In genomic region chr1:206738370-206739366, GRCh38 we compare ENCODE assay signal across 8 cellular contexts. TPM values are rescaled to one million over a fixed set of nuclear protein-coding genes. Genes with fewer than 3 reads are reported as not detected.
DNase-seq lines count a peak whose midpoint lies in the region; ATAC-seq and TF ChIP-seq lines count a peak whose summit lies in the region.

No MANE protein-coding gene starts in this region.

- ATAC-seq in heart right ventricle (no peak), Right ventricle myocardium superior (ENCODE audit: poor library complexity) (no peak), memory B cell (ENCODE audit: low read depth) (no peak), HG03571 (IDR thresholded peaks at IDR 0.05; ENCODE audit: unreplicated experiment) (no peak)

- H3K27me3 ChIP-seq in heart right ventricle = no peaks in the 10 kb centered on the region
- no peaks in the 10 kb centered on the region for H3K27me3 ChIP-seq in sigmoid colon

- H3K4me3 Mint-ChIP-seq in activated CD4-positive, alpha-beta memory T cell treated with anti-CD3 and anti-CD28 coated beads for 36 hours = no peak overlapping the region
- H3K4me3 Mint-ChIP-seq in memory B cell = no peak overlapping the region

- TF ChIP-seq POLR2A in sigmoid colon (IDR thresholded peaks at IDR 0.05) = no peak

- POLR2A ChIA-PET in activated CD4-positive, alpha-beta memory T cell treated with anti-CD3 and anti-CD28 coated beads for 36 hours (lab: Charles Lee) = interaction anchor here (1.0 to 2.9 kb wide), 14 partner anchors 28 to 583 kb away, joined by 3 to 30 read pairs (median 4); partner anchors contain the start of gene CD55

- H3K36me3 ChIP-seq in heart right ventricle (peaks cover 0 to 37% (median 3%) of the 10 kb centered on the region in 9 donors), sigmoid colon (peaks cover 3 to 13% (median 5%) of the 10 kb centered on the region in 4 donors)

- peak overlapping the region; percentile 64 for H3K27ac Mint-ChIP-seq in activated CD4-positive, alpha-beta memory T cell treated with anti-CD3 and anti-CD28 coated beads for 36 hours
- H3K27ac Mint-ChIP-seq in memory B cell = peak overlapping the region; percentile 72

- intact Hi-C loops in heart right ventricle (cut with DNase I) = loop anchor here in 7 of 10 donors (5.0 to 10.0 kb wide), 6 partner anchors 66 to 179 kb away; partner anchors contain the start of gene DYRK3 (in 2 of the 7)
- intact Hi-C loops in Right ventricle myocardium superior (cut with DNase I) = loop anchor here (5.0 kb wide), 1 partner anchor 174 kb away; no protein-coding TSS in a partner anchor
- intact Hi-C loops in activated CD4-positive, alpha-beta memory T cell treated with anti-CD3 and anti-CD28 coated beads for 36 hours (cut with micrococcal nuclease) = loop anchor here (1.0 kb wide), 5 partner anchors 19 to 65 kb away; no protein-coding TSS in a partner anchor
- intact Hi-C loops in sigmoid colon (cut with DNase I) = no loop called here

- TF ChIP-seq CTCF in heart right ventricle (IDR thresholded peaks at IDR 0.05) = peak in 5 of 9 donors; percentile 9 to 35 (median 11)
- TF ChIP-seq CTCF in sigmoid colon (IDR thresholded peaks at IDR 0.05) = no peak

- H3K36me3 Mint-ChIP-seq in activated CD4-positive, alpha-beta memory T cell treated with anti-CD3 and anti-CD28 coated beads for 36 hours = peaks cover 14% of the 10 kb centered on the region
- no peaks in the 10 kb centered on the region for H3K36me3 Mint-ChIP-seq in memory B cell

- H3K4me3 ChIP-seq in heart right ventricle = no peak overlapping the region
- no peak overlapping the region for H3K4me3 ChIP-seq in sigmoid colon

- TF ChIP-seq EP300 in sigmoid colon (IDR thresholded peaks at IDR 0.05) = no peak

- peaks cover 93% of the 10 kb centered on the region for H3K4me1 Mint-ChIP-seq in activated CD4-positive, alpha-beta memory T cell treated with anti-CD3 and anti-CD28 coated beads for 36 hours (ENCODE audit: low read depth)
- peaks cover 56% of the 10 kb centered on the region for H3K4me1 Mint-ChIP-seq in memory B cell

- 59 to 64% methylated on average over 3 of the region's 3 CpGs for WGBS in heart right ventricle, 2 donors
- 49 to 57% methylated on average over 3 of the region's 3 CpGs for WGBS in sigmoid colon, 2 donors

- DNase-seq in heart right ventricle (no peak), Right ventricle myocardium superior (no peak), HT-29 (ENCODE audit: low spot score) (peak; percentile 31), memory B cell (ENCODE audit: low spot score in 2 of 2) (no peak), sigmoid colon (no peak), NCI-H510A treated with DMSO at 0.1 percent for 48 hours (lab: John Stamatoyannopoulos, UW) (no peak)
- no peak for DNase-seq in activated CD4-positive, alpha-beta memory T cell treated with anti-CD3 and anti-CD28 coated beads for 36 hours

- no peaks in the 10 kb centered on the region for H3K9me3 Mint-ChIP-seq in activated CD4-positive, alpha-beta memory T cell treated with anti-CD3 and anti-CD28 coated beads for 36 hours
- no peaks in the 10 kb centered on the region for H3K9me3 Mint-ChIP-seq in memory B cell

- H3K27ac ChIP-seq in heart right ventricle (peak overlapping the region in 6 of 10 donors; percentile 47 to 73 (median 70)), sigmoid colon (no peak overlapping the region)

- H3K4me1 ChIP-seq in heart right ventricle = peaks cover 10 to 64% (median 44%) of the 10 kb centered on the region in 9 donors
- H3K4me1 ChIP-seq in sigmoid colon = peaks cover 0 to 26% (median 17%) of the 10 kb centered on the region in 4 donors

- H3K9me3 ChIP-seq in heart right ventricle (no peaks in the 10 kb centered on the region), sigmoid colon (no peaks in the 10 kb centered on the region)

- CTCF ChIA-PET in activated CD4-positive, alpha-beta memory T cell treated with anti-CD3 and anti-CD28 coated beads for 36 hours (lab: Charles Lee) = interaction anchor here (0.7 to 9.3 kb wide), 22 partner anchors 12 to 184 kb away, joined by 3 to 315 read pairs (median 8); partner anchors contain the start of genes IL10 and IL19

- no peaks in the 10 kb centered on the region for H3K27me3 Mint-ChIP-seq in activated CD4-positive, alpha-beta memory T cell treated with anti-CD3 and anti-CD28 coated beads for 36 hours
- no peaks in the 10 kb centered on the region for H3K27me3 Mint-ChIP-seq in memory B cell

RNA-seq across cellular contexts. Expression of gene IL19, which starts 31.9 kb away (rescaled TPM):
- total RNA-seq in heart right ventricle (not detected), Right ventricle myocardium superior (not detected), sigmoid colon (not detected)
- polyA plus RNA-seq in heart right ventricle (not detected), sigmoid colon (under 1 TPM in 1 of 3 donors, not detected in 2; 0.10 TPM)
- total RNA-seq in HT-29 (2014; rRNA removed; shearing (Covaris generic)) = not detected in 2 replicates
- under 1 TPM in 1 of 2 experiments, not detected in 1; 0.21 TPM for total RNA-seq in activated CD4-positive, alpha-beta memory T cell treated with anti-CD3 and anti-CD28 coated beads for 36 hours

RNA-seq across cellular contexts. Expression of gene IL10, which starts 33.6 kb away (rescaled TPM):
- 1 to 10 TPM in 3 of 10 donors, under 1 TPM in 5, not detected in 2; 0.25 to 2.6 (median 0.74) TPM for total RNA-seq in heart right ventricle
- 1 to 10 TPM in 1 of 2 donors, under 1 TPM in 1; 0.81 to 1.1 TPM for polyA plus RNA-seq in heart right ventricle
- total RNA-seq in Right ventricle myocardium superior = 0.43 TPM
- total RNA-seq in HT-29 (2014; rRNA removed; shearing (Covaris generic)) = not detected in 2 replicates
- total RNA-seq in activated CD4-positive, alpha-beta memory T cell treated with anti-CD3 and anti-CD28 coated beads for 36 hours = 10 to 100 TPM; 17.3 to 18.5 TPM
- total RNA-seq in sigmoid colon = 10 to 100 TPM in 2 of 4 donors, 1 to 10 TPM in 2; 1.7 to 11.1 (median 8.2) TPM
- 10 to 100 TPM in 1 of 3 donors, 1 to 10 TPM in 2; 1.6 to 16.8 (median 2.8) TPM for polyA plus RNA-seq in sigmoid colon

RNA-seq across cellular contexts. Expression of gene MAPKAPK2, which starts 54.0 kb away (rescaled TPM):
- total RNA-seq in heart right ventricle (100 to 1,000 TPM; 169 to 323 (median 224) TPM), Right ventricle myocardium superior (200 TPM), sigmoid colon (10 to 100 TPM; 32.1 to 61.4 (median 40.5) TPM)
- polyA plus RNA-seq in heart right ventricle (100 to 1,000 TPM; 101 to 144 TPM), sigmoid colon (10 to 100 TPM; 37.8 to 55.5 (median 39.3) TPM)
- 41.9 and 50.4 TPM in 2 replicates for total RNA-seq in HT-29 (2014; rRNA removed; shearing (Covaris generic))
- 10 to 100 TPM; 96.9 to 97.4 TPM for total RNA-seq in activated CD4-positive, alpha-beta memory T cell treated with anti-CD3 and anti-CD28 coated beads for 36 hours

Comparison
In these comparisons a context has a peak if more than half of its experiments do, and no peak if none do; other contexts are left out.
1. H3K27ac ChIP-seq: peak in heart right ventricle (6 of 10); none in sigmoid colon (0 of 4).
2. CTCF ChIP-seq: peak in heart right ventricle (5 of 9); none in sigmoid colon (0 of 4).